Comparison of ENCODE assay signal across 12 cellular contexts in genomic region chr10:118106426-118106825, GRCh38. TPM values are rescaled to one million over a fixed set of nuclear protein-coding genes. Genes with fewer than 3 reads are reported as not detected.
DNase-seq lines count a peak whose midpoint lies in the region; ATAC-seq and TF ChIP-seq lines count a peak whose summit lies in the region.
"Had no signal": no experiment of that assay in that cellular context is flagged by ENCODE, and none has a peak within 500 bp of the region (broad histone marks: within the 10 kb centered on the region; RNA-seq: fewer than 3 reads in every experiment).

No MANE protein-coding gene starts in this region.

- TF ChIP-seq CTCF in HFF-Myc (IDR thresholded peaks at IDR 0.05; ENCODE audit: low read depth, low read length, missing control alignments) (peak; percentile 37), left lung (IDR thresholded peaks at IDR 0.05) (peak in 1 of 2 donors; percentile 32)

- intact Hi-C loops in left lung (cut with DNase I) (no loop called here), posterior cingulate gyrus (cut with DNase I) (no loop called here)

- DNase-seq in Caki2 (ENCODE audit: low read depth) (peak; percentile 5), HFF-Myc (ENCODE audit: extremely low read depth, low read depth) (peak; percentile 3), amniotic epithelial cell (ENCODE audit: low read depth) (peak; percentile 7), left lung (no peak), pons (ENCODE audit: low spot score) (no peak), posterior cingulate gyrus (no peak)
- DNase-seq in activated CD8-positive, alpha-beta memory T cell treated with anti-CD3 and anti-CD28 coated beads for 24 hours, result no peak
- DNase-seq: activated T-cell treated with anti-CD3 and anti-CD28 coated beads, Interleukin-2, amount 50 U/mL, for 72 hours; natural killer cell; NCI-H146; upper lobe of left lung had no signal

- no peaks in the 10 kb centered on the region for H3K9me3 ChIP-seq in left lung
- H3K9me3 ChIP-seq: upper lobe of left lung had no signal

- H3K36me3 ChIP-seq in left lung, result no peaks in the 10 kb centered on the region
- H3K36me3 ChIP-seq: upper lobe of left lung had no signal

- H3K4me1 ChIP-seq in left lung, result no peaks in the 10 kb centered on the region
- H3K4me1 ChIP-seq: upper lobe of left lung had no signal

- H3K27me3 ChIP-seq in left lung, result no peaks in the 10 kb centered on the region
- H3K27me3 ChIP-seq: upper lobe of left lung had no signal

- ATAC-seq in left lung, result peak; percentile 83
- ATAC-seq in GM21515 (IDR thresholded peaks at IDR 0.05; ENCODE audit: unreplicated experiment), result no peak
- ATAC-seq: activated T-cell treated with anti-CD3 and anti-CD28 coated beads, Interleukin-2, amount 50 U/mL, for 72 hours; natural killer cell had no signal

- in situ Hi-C loops in Caki2 (cut with HindIII; ENCODE audit: low pct_unique_long_range_greater_than_20kb, low sequenced_read_pairs), result no loop called here

- no peak overlapping the region for H3K4me3 ChIP-seq in HFF-Myc (replicated peaks; ENCODE audit: low read depth, low read length)
- H3K4me3 ChIP-seq in left lung, result no peak overlapping the region
- H3K4me3 ChIP-seq: upper lobe of left lung had no signal

- no peak overlapping the region for H3K27ac ChIP-seq in left lung
- H3K27ac ChIP-seq: upper lobe of left lung had no signal

RNA-seq across cellular contexts. Expression of gene RAB11FIP2, which starts 59.7 kb away (rescaled TPM):
- 2.2 and 7.4 TPM in 2 replicates for total RNA-seq in Caki2 (2014; rRNA removed; shearing (Covaris generic); ENCODE audit: low replicate concordance)
- 10 to 100 TPM; 19.2 to 22.1 TPM for total RNA-seq in left lung

Comparison
In these comparisons a context has a peak if more than half of its experiments do, and no peak if none do; other contexts are left out.
1. DNase-seq: peak in Caki2 (single experiment), HFF-Myc (single experiment) and amniotic epithelial cell (single experiment); none in left lung (0 of 2), activated CD8-positive, alpha-beta memory T cell treated with anti-CD3 and anti-CD28 coated beads for 24 hours (single experiment), pons (single experiment) and posterior cingulate gyrus (0 of 10).